28 cellular contexts compared by ENCODE assay signal in genomic region chr1:175195798-175196197, GRCh38. TPM values are rescaled to one million over a fixed set of nuclear protein-coding genes. Genes with fewer than 3 reads are reported as not detected.
DNase-seq lines count a peak whose midpoint lies in the region; ATAC-seq and TF ChIP-seq lines count a peak whose summit lies in the region.
"Had no signal": no experiment of that assay in that cellular context is flagged by ENCODE, and none has a peak within 500 bp of the region (broad histone marks: within the 10 kb centered on the region; RNA-seq: fewer than 3 reads in every experiment).

No MANE protein-coding gene starts in this region.

- peaks cover 62% of the 10 kb centered on the region for H3K4me1 ChIP-seq in OCI-LY7 (ENCODE audit: insufficient read depth, low read length, poor library complexity, severe bottlenecking)
- peaks cover 29 to 33% (median 32%) of the 10 kb centered on the region in 4 donors for H3K4me1 ChIP-seq in esophagus muscularis mucosa

- H3K36me3 ChIP-seq in OCI-LY7 (ENCODE audit: insufficient read depth, low read length), result peaks cover 13% of the 10 kb centered on the region; the same call in 1 of the 2 replicates
- H3K36me3 ChIP-seq in esophagus muscularis mucosa, result no peaks in the 10 kb centered on the region
- H3K36me3 ChIP-seq: gastrocnemius medialis, right atrium auricular region, vagina had no signal

- H3K27ac ChIP-seq in OCI-LY7 (ENCODE audit: low read depth, low read length, poor library complexity, severe bottlenecking) (peak overlapping the region; percentile 54), esophagus muscularis mucosa (replicated peaks in 1 of 4) (no peak overlapping the region)
- H3K27ac ChIP-seq: C4-2B, dorsolateral prefrontal cortex, gastrocnemius medialis, right atrium auricular region, vagina had no signal

- peaks cover 3% of the 10 kb centered on the region; the same call in 1 of the 2 replicates for H4K20me1 ChIP-seq in OCI-LY7 (ENCODE audit: insufficient read depth, low read length)

- no peaks in the 10 kb centered on the region for H3K9me3 Mint-ChIP-seq in activated naive CD4-positive, alpha-beta T cell treated with anti-CD3 and anti-CD28 coated beads, Interleukin-2, amount 50 U/mL, for 24 hours
- H3K9me3 Mint-ChIP-seq in activated CD8-positive, alpha-beta T cell treated with anti-CD3 and anti-CD28 coated beads for 36 hours, result no peaks in the 10 kb centered on the region
- H3K9me3 Mint-ChIP-seq: H9; naive thymus-derived CD8-positive, alpha-beta T cell had no signal

- TF ChIP-seq CTCF in OCI-LY7 (conservative IDR thresholded peaks at IDR 0.05; ENCODE audit: low read length), result no peak
- TF ChIP-seq CTCF in esophagus muscularis mucosa (IDR thresholded peaks at IDR 0.05), result no peak
- no peak for TF ChIP-seq CTCF in activated CD8-positive, alpha-beta T cell treated with anti-CD3 and anti-CD28 coated beads for 36 hours (IDR thresholded peaks at IDR 0.05)

- H3K9me2 ChIP-seq in OCI-LY7 (ENCODE audit: insufficient read depth, low read length), result no peaks in the 10 kb centered on the region

- no peaks in the 10 kb centered on the region for H3K36me3 Mint-ChIP-seq in activated naive CD4-positive, alpha-beta T cell treated with anti-CD3 and anti-CD28 coated beads, Interleukin-2, amount 50 U/mL, for 24 hours
- peaks cover 1% of the 10 kb centered on the region for H3K36me3 Mint-ChIP-seq in activated CD8-positive, alpha-beta T cell treated with anti-CD3 and anti-CD28 coated beads for 36 hours (ENCODE audit: low read depth)
- H3K36me3 Mint-ChIP-seq: naive thymus-derived CD8-positive, alpha-beta T cell had no signal

- peak overlapping the region; percentile 14 for H3K27ac Mint-ChIP-seq in activated naive CD4-positive, alpha-beta T cell treated with anti-CD3 and anti-CD28 coated beads, Interleukin-2, amount 50 U/mL, for 24 hours
- H3K27ac Mint-ChIP-seq in activated CD8-positive, alpha-beta T cell treated with anti-CD3 and anti-CD28 coated beads for 36 hours, result no peak overlapping the region
- H3K27ac Mint-ChIP-seq: H9 had no signal

- H3K79me2 ChIP-seq in OCI-LY7 (ENCODE audit: insufficient read depth, low read depth, low read length), result peaks cover 17% of the 10 kb centered on the region

- H3K27me3 ChIP-seq in esophagus muscularis mucosa, result no peaks in the 10 kb centered on the region
- H3K27me3 ChIP-seq: gastrocnemius medialis, right atrium auricular region, vagina had no signal

- CTCF ChIA-PET in OCI-LY7 (lab: Charles Lee; ENCODE audit: unreplicated experiment), result interaction anchor here (0.7 to 1.6 kb wide), 4 partner anchors 30 to 123 kb away, joined by 3 to 6 read pairs (median 4); no protein-coding TSS in a partner anchor
- CTCF ChIA-PET in activated CD8-positive, alpha-beta T cell treated with anti-CD3 and anti-CD28 coated beads for 36 hours (lab: Charles Lee), result interaction anchor here (1.3 to 2.7 kb wide), 3 partner anchors 41 to 122 kb away, joined by 4 to 11 read pairs (median 4); no protein-coding TSS in a partner anchor

- no peak for DNase-seq in activated naive CD4-positive, alpha-beta T cell treated with Interleukin-2 at 50 U/mL for 16 hours
- DNase-seq in OCI-LY7 (ENCODE audit: low spot score) (no peak), esophagus muscularis mucosa (ENCODE audit: extremely low spot score) (peak; percentile 89), NCI-H2227 treated with DMSO at 0.1 percent for 48 hours (lab: John Stamatoyannopoulos, UW) (no peak), AG20443 (ENCODE audit: low spot score) (no peak)
- DNase-seq in activated CD8-positive, alpha-beta T cell treated with anti-CD3 and anti-CD28 coated beads for 36 hours, result no peak
- DNase-seq: activated CD4-positive, alpha-beta T cell treated with anti-CD3 and anti-CD28 coated beads, Interleukin-2, amount 50 U/mL, for 48 hours; activated gamma-delta T cell treated with Interleukin-2 at 50 U/mL for 16 hours; activated T-cell treated with anti-CD3 and anti-CD28 coated beads for 4 hours; amygdala; central memory CD4-positive, alpha-beta T cell; DMS153; dorsolateral prefrontal cortex; gastrocnemius medialis; H9; kidney; mesenchymal stem cell; naive thymus-derived CD8-positive, alpha-beta T cell; NCI-H1417 treated with DMSO at 0.1 percent for 48 hours; NCI-H524 treated with DMSO at 0.1 percent for 48 hours; SHP77 had no signal

- H2AFZ ChIP-seq in OCI-LY7 (ENCODE audit: low read length), result peak overlapping the region; percentile 71; the same call in 1 of the 2 replicates

- no peak for TF ChIP-seq EP300 in esophagus muscularis mucosa (IDR thresholded peaks at IDR 0.05)

- WGBS in esophagus muscularis mucosa, result 75% methylated on average over 3 of the region's 3 CpGs

- ATAC-seq in HG03442 (IDR thresholded peaks at IDR 0.05; ENCODE audit: unreplicated experiment), result no peak
- ATAC-seq in activated CD8-positive, alpha-beta T cell treated with anti-CD3 and anti-CD28 coated beads for 36 hours, result no peak
- ATAC-seq: gastrocnemius medialis; naive thymus-derived CD8-positive, alpha-beta T cell had no signal

- POLR2A ChIA-PET in OCI-LY7 (lab: Charles Lee), result interaction anchor here (1.1 to 14.9 kb wide), 7 partner anchors 12 to 107 kb away, joined by 3 to 257 read pairs (median 7); no protein-coding TSS in a partner anchor
- POLR2A ChIA-PET in activated CD8-positive, alpha-beta T cell treated with anti-CD3 and anti-CD28 coated beads for 36 hours (lab: Charles Lee), result interaction anchor here (1.1 to 1.6 kb wide), 2 partner anchors 9 to 92 kb away, joined by 3 to 4 read pairs; no protein-coding TSS in a partner anchor

- H3K9me3 ChIP-seq in OCI-LY7 (ENCODE audit: low read length) (no peaks in the 10 kb centered on the region), esophagus muscularis mucosa (no peaks in the 10 kb centered on the region)
- H3K9me3 ChIP-seq: gastrocnemius medialis, right atrium auricular region, vagina had no signal

- intact Hi-C loops in OCI-LY7 (cut with micrococcal nuclease; ENCODE audit: unreplicated experiment), result loop anchor here (1.0 kb wide), 1 partner anchor 14 kb away; no protein-coding TSS in a partner anchor
- intact Hi-C loops in esophagus muscularis mucosa (cut with DNase I), result no loop called here
- intact Hi-C loops in activated CD8-positive, alpha-beta T cell treated with anti-CD3 and anti-CD28 coated beads for 36 hours (cut with micrococcal nuclease), result no loop called here

- H3K4me2 ChIP-seq in OCI-LY7 (ENCODE audit: low read length), result peak overlapping the region; percentile 54

- peaks cover 23% of the 10 kb centered on the region for H3K4me1 Mint-ChIP-seq in activated naive CD4-positive, alpha-beta T cell treated with anti-CD3 and anti-CD28 coated beads, Interleukin-2, amount 50 U/mL, for 24 hours
- H3K4me1 Mint-ChIP-seq in activated CD8-positive, alpha-beta T cell treated with anti-CD3 and anti-CD28 coated beads for 36 hours (ENCODE audit: low read depth), result peaks cover 19% of the 10 kb centered on the region

- BruUV-seq in OCI-LY7 (replicated peaks; lab: Mats Ljungman, UMichigan), result no TSS peak

- no peaks in the 10 kb centered on the region for H3K27me3 Mint-ChIP-seq in activated naive CD4-positive, alpha-beta T cell treated with anti-CD3 and anti-CD28 coated beads, Interleukin-2, amount 50 U/mL, for 24 hours
- no peaks in the 10 kb centered on the region for H3K27me3 Mint-ChIP-seq in activated CD8-positive, alpha-beta T cell treated with anti-CD3 and anti-CD28 coated beads for 36 hours
- H3K27me3 Mint-ChIP-seq: naive thymus-derived CD8-positive, alpha-beta T cell had no signal

- H3K4me3 ChIP-seq in OCI-LY7 (ENCODE audit: low read depth, low read length, poor library complexity, severe bottlenecking) (peak overlapping the region; percentile 19), esophagus muscularis mucosa (no peak overlapping the region)
- H3K4me3 ChIP-seq: dorsolateral prefrontal cortex, gastrocnemius medialis, right atrium auricular region, vagina had no signal

- no peak for TF ChIP-seq POLR2A in esophagus muscularis mucosa (IDR thresholded peaks at IDR 0.05; ENCODE audit: low read depth)

- no peak overlapping the region for H3K4me3 Mint-ChIP-seq in activated naive CD4-positive, alpha-beta T cell treated with anti-CD3 and anti-CD28 coated beads, Interleukin-2, amount 50 U/mL, for 24 hours
- no peak overlapping the region for H3K4me3 Mint-ChIP-seq in activated CD8-positive, alpha-beta T cell treated with anti-CD3 and anti-CD28 coated beads for 36 hours
- H3K4me3 Mint-ChIP-seq: H9 had no signal

RNA-seq across cellular contexts. Expression of gene KIAA0040, which starts 3.2 kb away (rescaled TPM):
- 54.7 and 57.9 TPM in 2 replicates for total RNA-seq in OCI-LY7 (2014; rRNA removed; shearing (Covaris generic))
- total RNA-seq in OCI-LY7 (2022) (50.2 and 61.1 TPM in 2 replicates), esophagus muscularis mucosa (100 to 1,000 TPM in 1 of 4 donors, 10 to 100 TPM in 3; 37.0 to 109 (median 45.1) TPM)
- 10 to 100 TPM; 20.8 to 21.1 TPM for total RNA-seq in activated CD8-positive, alpha-beta T cell treated with anti-CD3 and anti-CD28 coated beads for 36 hours
- total RNA-seq: A673, LHCN-M2 had no signal
